8 cellular contexts compared by ENCODE assay signal in genomic region chr15:33226559-33227181, GRCh38. TPM values are rescaled to one million over a fixed set of nuclear protein-coding genes. Genes with fewer than 3 reads are reported as not detected.
A peak's percentile ranks its signal among the peaks of the same experiment; 100 is the strongest.
DNase-seq lines count a peak whose midpoint lies in the region; ATAC-seq and TF ChIP-seq lines count a peak whose summit lies in the region.

No MANE protein-coding gene starts in this region.

- in situ Hi-C loops in ACHN (cut with HindIII; ENCODE audit: low pct_ligation_motif_present, low pct_unique_long_range_greater_than_20kb, low sequenced_read_pairs), result no loop called here

- DNase-seq in ACHN (peak; percentile 88), Peyer's patch (peak in 1 of 3 donors; percentile 56), activated T-helper 1 cell treated with Interleukin-2 at 50 U/mL for 16 hours (ENCODE audit: low read depth) (peak; percentile 34), left cardiac atrium (peak; percentile 22)
- peak in 2 of 3 donors; percentile 28 to 50 for DNase-seq in stimulated activated CD4-positive, alpha-beta T cell treated with anti-CD3 and anti-CD28 coated beads, TNF-alpha, amount 100 ng/mL, for 1 hour (ENCODE audit: low read depth in 3 of 3, low spot score in 1 of 3)

- no peak for TF ChIP-seq POLR2A in Peyer's patch (IDR thresholded peaks at IDR 0.05)

- H3K27me3 ChIP-seq in Peyer's patch, result no peaks in the 10 kb centered on the region

- peak in 4 of 6 experiments; percentile 24 to 53 (median 46) for TF ChIP-seq CTCF in Peyer's patch (IDR thresholded peaks at IDR 0.05)

- ATAC-seq in GM18520 (IDR thresholded peaks at IDR 0.05; ENCODE audit: unreplicated experiment), result peak; percentile 61
- peak; percentile 90 for ATAC-seq in HG03354 (IDR thresholded peaks at IDR 0.05; ENCODE audit: poor library complexity, severe bottlenecking, unreplicated experiment)
- ATAC-seq in left cardiac atrium, result peak; percentile 37 to 57
- no peak for ATAC-seq in HG02870 (IDR thresholded peaks at IDR 0.05; ENCODE audit: unreplicated experiment)

- H3K36me3 ChIP-seq in Peyer's patch, result no peaks in the 10 kb centered on the region

- H3K27ac ChIP-seq in Peyer's patch, result no peak overlapping the region

- H3K4me3 ChIP-seq in Peyer's patch, result no peak overlapping the region

- H3K4me1 ChIP-seq in Peyer's patch, result no peaks in the 10 kb centered on the region

- H3K9me3 ChIP-seq in Peyer's patch, result no peaks in the 10 kb centered on the region

- intact Hi-C loops in left cardiac atrium (cut with DNase I), result no loop called here

RNA-seq across cellular contexts. Expression of gene FMN1, which starts 32.2 kb away (rescaled TPM):
- 10 to 100 TPM; 15.4 to 57.8 (median 29.1) TPM for total RNA-seq in Peyer's patch
- 1 to 10 TPM; 5.4 to 9.4 TPM for total RNA-seq in left cardiac atrium
